ENCODE assay signal across 14 cellular contexts in genomic region chr2:236896677-236897076, GRCh38.
DNase-seq lines count a peak whose midpoint lies in the region; TF ChIP-seq lines count a peak whose summit lies in the region.
"Had no signal": no experiment of that assay in that cellular context is flagged by ENCODE, and none has a peak within 500 bp of the region (broad histone marks: within the 10 kb centered on the region; RNA-seq: fewer than 3 reads in every experiment).

No MANE protein-coding gene starts in this region.

- TF ChIP-seq EP300 in SK-N-SH (IDR thresholded peaks at IDR 0.05; ENCODE audit: borderline replicate concordance in 1 of 2, low read depth in 1 of 2, low read length in 1 of 2), result no peak; a peak in 1 of 4 replicates

- no peak overlapping the region for H3K4me3 ChIP-seq in SK-N-SH (ENCODE audit: low read depth in 2 of 2, low read length in 1 of 2)
- H3K4me3 ChIP-seq: BLaER1 treated with 17β-estradiol and CSF1 and Interleukin-3, amounts not matched to agents 10 nM and 100 nM; GM23248; HAP-1 had no signal

- peak overlapping the region; percentile 25 for H3K27ac Mint-ChIP-seq in mesothelial cell of epicardium
- H3K27ac Mint-ChIP-seq: B cell; CD8-positive, alpha-beta T cell; IgD-negative memory B cell had no signal

- CTCF ChIA-PET in SK-N-SH (lab: Yijun Ruan, JAX), result no interaction called here

- no peaks in the 10 kb centered on the region for H3K9me3 Mint-ChIP-seq in mesothelial cell of epicardium
- H3K9me3 Mint-ChIP-seq: CD8-positive, alpha-beta T cell; IgD-negative memory B cell had no signal

- no peak overlapping the region for H3K4me2 ChIP-seq in SK-N-SH
- H3K4me2 ChIP-seq: BLaER1 treated with 17β-estradiol and CSF1 and Interleukin-3, amounts not matched to agents 10 nM and 100 nM had no signal

- TF ChIP-seq RAD21 in SK-N-SH (IDR thresholded peaks at IDR 0.05; ENCODE audit: low read length), result no peak

- no peak overlapping the region for H3K27ac ChIP-seq in SK-N-SH (ENCODE audit: low read depth in 2 of 2, low read length in 1 of 2)
- H3K27ac ChIP-seq: BLaER1 treated with 17β-estradiol and CSF1 and Interleukin-3, amounts not matched to agents 10 nM and 100 nM; GM23248 had no signal

- no peak overlapping the region for H3K4me3 Mint-ChIP-seq in mesothelial cell of epicardium
- H3K4me3 Mint-ChIP-seq: B cell; CD8-positive, alpha-beta T cell; IgD-negative memory B cell had no signal

- H3K27me3 Mint-ChIP-seq in mesothelial cell of epicardium (ENCODE audit: low read depth), result no peaks in the 10 kb centered on the region

- H3F3A ChIP-seq in SK-N-SH (replicated peaks; ENCODE audit: insufficient read depth), result no peaks in the 10 kb centered on the region

- H3K9ac ChIP-seq in SK-N-SH, result no peak overlapping the region
- H3K9ac ChIP-seq: BLaER1 treated with 17β-estradiol and CSF1 and Interleukin-3, amounts not matched to agents 10 nM and 100 nM; GM23248 had no signal

- no peaks in the 10 kb centered on the region for H3K27me3 ChIP-seq in SK-N-SH (ENCODE audit: insufficient read depth)
- H3K27me3 ChIP-seq: BLaER1 treated with 17β-estradiol and CSF1 and Interleukin-3, amounts not matched to agents 10 nM and 100 nM had no signal

- no peaks in the 10 kb centered on the region for H3K36me3 ChIP-seq in SK-N-SH (replicated peaks in 1 of 2; ENCODE audit: control insufficient read depth in 1 of 2, insufficient read depth in 2 of 2, low read length in 1 of 2)
- H3K36me3 ChIP-seq: BLaER1 treated with 17β-estradiol and CSF1 and Interleukin-3, amounts not matched to agents 10 nM and 100 nM; HAP-1 had no signal

- H3K9me2 ChIP-seq in SK-N-SH, result no peaks in the 10 kb centered on the region

- DNase-seq in NCI-H82 (lab: John Stamatoyannopoulos, UW), result peak; percentile 85
- DNase-seq in SK-N-SH, result peak; percentile 66
- DNase-seq in mesothelial cell of epicardium (ENCODE audit: low spot score in 2 of 2, unreplicated experiment in 2 of 2), result no peak
- no peak for DNase-seq in SHP77 (lab: John Stamatoyannopoulos, UW)
- DNase-seq in kidney glomerular epithelial cell (lab: John Stamatoyannopoulos, UW), result no peak
- DNase-seq in COR-L47 (lab: John Stamatoyannopoulos, UW), result no peak
- DNase-seq: CD8-positive, alpha-beta T cell; DMS79 treated with DMSO at 0.1 percent for 48 hours; GF-D8; GM23248 had no signal

- peaks cover 61% of the 10 kb centered on the region for H3K4me1 Mint-ChIP-seq in mesothelial cell of epicardium
- H3K4me1 Mint-ChIP-seq: B cell had no signal

- H2AFZ ChIP-seq in SK-N-SH (ENCODE audit: low read depth), result no peak overlapping the region
- H2AFZ ChIP-seq: GM23248 had no signal

- peaks cover 0 to 5% of the 10 kb centered on the region in 2 experiments; a peak in 2 of 4 replicates for H3K4me1 ChIP-seq in SK-N-SH (ENCODE audit: control insufficient read depth in 1 of 2, insufficient read depth in 2 of 2, low read depth in 1 of 2, low read length in 1 of 2)
- H3K4me1 ChIP-seq: HAP-1 had no signal

- TF ChIP-seq CTCF in SK-N-SH (IDR thresholded peaks at IDR 0.05), result no peak
- no peak for TF ChIP-seq CTCF in mesothelial cell of epicardium (IDR thresholded peaks at IDR 0.05; ENCODE audit: unreplicated experiment)

- H3K79me2 ChIP-seq in SK-N-SH (ENCODE audit: insufficient read depth), result no peaks in the 10 kb centered on the region

- no peaks in the 10 kb centered on the region for H3K36me3 Mint-ChIP-seq in mesothelial cell of epicardium
- H3K36me3 Mint-ChIP-seq: CD8-positive, alpha-beta T cell; IgD-negative memory B cell had no signal

- 10% methylated on average over 5 of the region's 5 CpGs for WGBS in SK-N-SH (ENCODE audit: low lambda C conversion rate)

- POLR2A ChIA-PET in SK-N-SH (lab: Yijun Ruan, JAX), result no interaction called here

- H4K20me1 ChIP-seq in SK-N-SH (ENCODE audit: insufficient read depth), result no peaks in the 10 kb centered on the region
- H4K20me1 ChIP-seq: BLaER1 treated with 17β-estradiol and CSF1 and Interleukin-3, amounts not matched to agents 10 nM and 100 nM had no signal

- H3K9me3 ChIP-seq in SK-N-SH, result no peaks in the 10 kb centered on the region
- H3K9me3 ChIP-seq: BLaER1 treated with 17β-estradiol and CSF1 and Interleukin-3, amounts not matched to agents 10 nM and 100 nM; HAP-1 had no signal

TF ChIP-seq in SK-N-SH, 30 proteins besides CTCF, POLR2A, EP300 and RAD21:
- TF ChIP-seq GATA2 (CRISPR knock-in tag; IDR thresholded peaks at IDR 0.05) (peak; percentile 62), TAF1 (IDR thresholded peaks at IDR 0.05; ENCODE audit: borderline replicate concordance, low read depth, low read length) (no peak), CHD2 (IDR thresholded peaks at IDR 0.05; ENCODE audit: low read length, partially characterized antibody) (no peak), RCOR1 (IDR thresholded peaks at IDR 0.05; ENCODE audit: low read length) (peak; percentile 70; the same call in 1 of the 2 replicates)
- TF ChIP-seq, protein P1, sequence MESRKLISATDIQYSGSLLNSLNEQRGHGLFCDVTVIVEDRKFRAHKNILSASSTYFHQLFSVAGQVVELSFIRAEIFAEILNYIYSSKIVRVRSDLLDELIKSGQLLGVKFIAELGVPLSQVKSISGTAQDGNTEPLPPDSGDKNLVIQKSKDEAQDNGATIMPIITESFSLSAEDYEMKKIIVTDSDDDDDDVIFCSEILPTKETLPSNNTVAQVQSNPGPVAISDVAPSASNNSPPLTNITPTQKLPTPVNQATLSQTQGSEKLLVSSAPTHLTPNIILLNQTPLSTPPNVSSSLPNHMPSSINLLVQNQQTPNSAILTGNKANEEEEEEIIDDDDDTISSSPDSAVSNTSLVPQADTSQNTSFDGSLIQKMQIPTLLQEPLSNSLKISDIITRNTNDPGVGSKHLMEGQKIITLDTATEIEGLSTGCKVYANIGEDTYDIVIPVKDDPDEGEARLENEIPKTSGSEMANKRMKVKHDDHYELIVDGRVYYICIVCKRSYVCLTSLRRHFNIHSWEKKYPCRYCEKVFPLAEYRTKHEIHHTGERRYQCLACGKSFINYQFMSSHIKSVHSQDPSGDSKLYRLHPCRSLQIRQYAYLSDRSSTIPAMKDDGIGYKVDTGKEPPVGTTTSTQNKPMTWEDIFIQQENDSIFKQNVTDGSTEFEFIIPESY (IDR thresholded peaks at IDR 0.05; ENCODE audit: borderline replicate concordance, low read depth), result no peak

Comparison
In these comparisons a context has a peak if more than half of its experiments do, and no peak if none do; other contexts are left out.
1. DNase-seq: peak in NCI-H82 (single experiment) and SK-N-SH (single experiment); none in mesothelial cell of epicardium (0 of 2), SHP77 (0 of 2), kidney glomerular epithelial cell (single experiment) and COR-L47 (single experiment).